10 cellular contexts compared by ENCODE assay signal in genomic region chr1:63746129-63746864, GRCh38. TPM values are rescaled to one million over a fixed set of nuclear protein-coding genes. Genes with fewer than 3 reads are reported as not detected.
A peak's percentile ranks its signal among the peaks of the same experiment; 100 is the strongest.
DNase-seq lines count a peak whose midpoint lies in the region; ATAC-seq, FAIRE-seq and TF ChIP-seq lines count a peak whose summit lies in the region.
"Had no signal": no experiment of that assay in that cellular context is flagged by ENCODE, and none has a peak within 500 bp of the region (broad histone marks: within the 10 kb centered on the region; RNA-seq: fewer than 3 reads in every experiment).

No MANE protein-coding gene starts in this region.

- peak; percentile 32 for ATAC-seq in esophagus mucosa
- ATAC-seq: activated CD8-positive, alpha-beta memory T cell treated with anti-CD3 and anti-CD28 coated beads, Interleukin-2, amount 10 ng/mL, durations not matched to agents 7 days and 5 days had no signal

- H3K27ac ChIP-seq in vagina, result no peak overlapping the region

- no peak for FAIRE-seq in RCC 7860 (lab: Jason Lieb, UNC)

- no peaks in the 10 kb centered on the region for H3K36me3 ChIP-seq in vagina

- DNase-seq in GDM1 (lab: John Stamatoyannopoulos, UW), result peak; percentile 29
- peak; percentile 60 for DNase-seq in RCC 7860 (ENCODE audit: low spot score)
- peak; percentile 95 for DNase-seq in renal cortical epithelial cell (ENCODE audit: low read depth)
- no peak for DNase-seq in COR-L47 (lab: John Stamatoyannopoulos, UW)
- DNase-seq in GM10266 (ENCODE audit: extremely low spot score), result no peak
- no peak for DNase-seq in vagina (ENCODE audit: extremely low spot score in 2 of 2)
- DNase-seq in G401 (ENCODE audit: low spot score), result no peak
- DNase-seq: activated CD8-positive, alpha-beta memory T cell treated with anti-CD3 and anti-CD28 coated beads, Interleukin-2, amount 10 ng/mL, durations not matched to agents 7 days and 5 days; NCI-H524 treated with DMSO at 0.1 percent for 48 hours had no signal

- in situ Hi-C loops in G401 (cut with HindIII; ENCODE audit: low sequenced_read_pairs), result no loop called here

- TF ChIP-seq POLR2A in vagina (IDR thresholded peaks at IDR 0.05), result no peak

- no peak for TF ChIP-seq CTCF in GM10266 (IDR thresholded peaks at IDR 0.05; ENCODE audit: control insufficient read depth, insufficient read depth, low read depth, missing control alignments)
- no peak for TF ChIP-seq CTCF in vagina (IDR thresholded peaks at IDR 0.05)

- intact Hi-C loops in vagina (cut with DNase I), result no loop called here

- no peaks in the 10 kb centered on the region for H3K4me1 ChIP-seq in vagina

- no peaks in the 10 kb centered on the region for H3K9me3 ChIP-seq in vagina

- H3K27me3 ChIP-seq in vagina, result no peaks in the 10 kb centered on the region

- H3K4me3 ChIP-seq in vagina, result no peak overlapping the region

RNA-seq across cellular contexts. Expression of gene ROR1, which starts 27.5 kb away (rescaled TPM):
- total RNA-seq in esophagus mucosa (4.4 TPM), renal cortical epithelial cell (16.5 and 17.2 TPM in 2 replicates), vagina (11.0 TPM)
- not detected in 2 replicates for total RNA-seq in G401 (2014; rRNA removed; shearing (Covaris generic))
- total RNA-seq: activated CD8-positive, alpha-beta memory T cell treated with anti-CD3 and anti-CD28 coated beads, Interleukin-2, amount 10 ng/mL, durations not matched to agents 7 days and 5 days had no signal

Comparison
In these comparisons a context has a peak if more than half of its experiments do, and no peak if none do; other contexts are left out.
1. DNase-seq: peak in GDM1 (single experiment), RCC 7860 (single experiment) and renal cortical epithelial cell (single experiment); none in COR-L47 (single experiment), GM10266 (single experiment), vagina (0 of 2) and G401 (single experiment).